Comparison of ENCODE assay signal across 8 cellular contexts in the genomic region with DNA sequence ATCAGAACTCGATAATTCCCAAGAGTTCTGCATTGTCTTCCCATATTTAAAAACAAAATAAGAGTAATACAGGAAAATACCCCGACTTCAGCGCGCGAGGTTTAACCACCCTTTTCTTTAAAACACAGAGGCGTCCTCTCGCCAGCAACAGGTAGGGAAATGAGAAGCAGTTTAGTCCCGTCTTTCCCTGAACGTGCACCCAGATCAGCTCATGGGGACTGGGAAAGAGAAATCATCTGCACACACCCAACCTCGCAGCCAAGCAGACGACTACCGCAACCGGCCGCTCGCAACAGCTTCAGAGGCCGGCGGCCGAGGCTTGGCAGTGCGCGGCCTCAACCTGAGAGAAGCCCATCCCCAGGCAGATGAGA. TPM values are rescaled to one million over a fixed set of nuclear protein-coding genes. Genes with fewer than 3 reads are reported as not detected.
DNase-seq lines count a peak whose midpoint lies in the region; ATAC-seq and TF ChIP-seq lines count a peak whose summit lies in the region.

No MANE protein-coding gene starts in this region.

- H3K9me3 ChIP-seq in BE2C (no peaks in the 10 kb centered on the region), HUES6 (ENCODE audit: control insufficient read depth, insufficient read depth, low read depth, low read length) (no peaks in the 10 kb centered on the region), right lobe of liver (no peaks in the 10 kb centered on the region), transverse colon (no peaks in the 10 kb centered on the region)

- H3K27ac ChIP-seq in HUES6 (ENCODE audit: low read depth, low read length) (peak overlapping the region; percentile 90; the same call in 1 of the 2 replicates), right lobe of liver (peak overlapping the region; percentile 96 to 100 (median 97)), transverse colon (peak overlapping the region; percentile 96 to 100 (median 98))

- H3K36me3 ChIP-seq in BE2C, result peaks cover 5% of the 10 kb centered on the region; the same call in 1 of the 2 replicates
- peaks cover 19% of the 10 kb centered on the region for H3K36me3 ChIP-seq in HUES6 (ENCODE audit: control insufficient read depth, insufficient read depth, low read length)
- peaks cover 0 to 9% (median 0%) of the 10 kb centered on the region in 4 donors for H3K36me3 ChIP-seq in right lobe of liver
- peaks cover 0 to 9% (median 0%) of the 10 kb centered on the region in 4 donors for H3K36me3 ChIP-seq in transverse colon

- H3K9ac ChIP-seq in HUES6 (ENCODE audit: low read length), result peak overlapping the region; percentile 95

- ATAC-seq in right lobe of liver (no peak), HG03432 (IDR thresholded peaks at IDR 0.05; ENCODE audit: unreplicated experiment) (no peak), HG03521 (IDR thresholded peaks at IDR 0.05; ENCODE audit: unreplicated experiment) (no peak), HG03095 (IDR thresholded peaks at IDR 0.05; ENCODE audit: unreplicated experiment) (no peak)

- TF ChIP-seq CTCF in BE2C (IDR thresholded peaks at IDR 0.05; ENCODE audit: low read depth, low read length), result no peak
- TF ChIP-seq CTCF in astrocyte of the spinal cord (IDR thresholded peaks at IDR 0.05; ENCODE audit: low read depth, low read length), result no peak
- TF ChIP-seq CTCF in right lobe of liver (IDR thresholded peaks at IDR 0.05), result no peak
- TF ChIP-seq CTCF in transverse colon (IDR thresholded peaks at IDR 0.05), result no peak

- H3K4me3 ChIP-seq in BE2C (ENCODE audit: low read depth, low read length), result peak overlapping the region; percentile 91
- peak overlapping the region; percentile 95 for H3K4me3 ChIP-seq in HUES6 (ENCODE audit: low read depth, low read length)
- H3K4me3 ChIP-seq in astrocyte of the spinal cord (ENCODE audit: low read depth, low read length), result peak overlapping the region; percentile 97
- H3K4me3 ChIP-seq in right lobe of liver, result peak overlapping the region; percentile 77 to 96 (median 93)
- H3K4me3 ChIP-seq in transverse colon, result peak overlapping the region; percentile 62 to 99 (median 82)

- H3K27me3 ChIP-seq in BE2C (no peaks in the 10 kb centered on the region), HUES6 (ENCODE audit: control insufficient read depth, insufficient read depth, low read length) (no peaks in the 10 kb centered on the region), right lobe of liver (no peaks in the 10 kb centered on the region), transverse colon (no peaks in the 10 kb centered on the region)

- H3K4me1 ChIP-seq in BE2C, result peaks cover 5% of the 10 kb centered on the region; the same call in 1 of the 2 replicates
- H3K4me1 ChIP-seq in HUES6 (ENCODE audit: control insufficient read depth, insufficient read depth, low read length), result peaks cover 10% of the 10 kb centered on the region
- peaks cover 0 to 22% (median 0%) of the 10 kb centered on the region in 4 donors for H3K4me1 ChIP-seq in right lobe of liver
- peaks cover 11 to 37% (median 26%) of the 10 kb centered on the region in 4 donors for H3K4me1 ChIP-seq in transverse colon

- no peak for TF ChIP-seq EP300 in transverse colon (IDR thresholded peaks at IDR 0.05; ENCODE audit: low read depth)

- 0% methylated on average over 10 of the region's 20 CpGs for WGBS in right lobe of liver (ENCODE audit: insufficient coverage, low coverage, low lambda C conversion rate, missing lambda C conversion rate)
- WGBS in transverse colon (ENCODE audit: low coverage in 1 of 2), 2 donors, result 0% methylated on average over 1 to 20 of the region's 20 CpGs

- intact Hi-C loops in right lobe of liver (cut with DNase I), result no loop called here
- intact Hi-C loops in transverse colon (cut with DNase I; ENCODE audit: low total_unique reads), result no loop called here

- DNase-seq in BE2C (no peak), astrocyte of the spinal cord (ENCODE audit: low read depth, low spot score) (no peak), right lobe of liver (no peak), transverse colon (no peak)

- in situ Hi-C loops in astrocyte of the spinal cord (cut with HindIII; ENCODE audit: low sequenced_read_pairs) (no loop called here), transverse colon (cut with MboI; ENCODE audit: low pct_ligation_motif_present in 1 of 4, low pct_unique_long_range_greater_than_20kb in 1 of 4, low sequenced_read_pairs in 3 of 4) (loop anchor here in 1 of 4 donors (25.0 kb wide), 1 partner anchor 187 kb away; the partner anchor contains the start of gene SIRT1)

- no peak for TF ChIP-seq POLR2A in right lobe of liver (IDR thresholded peaks at IDR 0.05)
- TF ChIP-seq POLR2A in transverse colon (IDR thresholded peaks at IDR 0.05), result no peak

RNA-seq across cellular contexts. Expression of gene HERC4, which starts 0.7 kb away (rescaled TPM):
- polyA plus RNA-seq in BE2C (2012; ENCODE audit: insufficient read depth, insufficient read length, low read depth), result 10.2 TPM
- 10 to 100 TPM; 17.6 to 32.2 (median 26.9) TPM for total RNA-seq in right lobe of liver
- 100 to 1,000 TPM in 2 of 4 donors, 10 to 100 TPM in 2; 32.0 to 154 (median 105) TPM for total RNA-seq in transverse colon

RNA-seq across cellular contexts. Expression of gene MYPN, which starts 34.9 kb away (rescaled TPM):
- not detected for polyA plus RNA-seq in BE2C (2012; ENCODE audit: insufficient read depth, insufficient read length, low read depth)
- total RNA-seq in right lobe of liver (under 1 TPM in 4 of 6 experiments, not detected in 2; 0.07 to 0.31 (median 0.10) TPM), transverse colon (1 to 10 TPM in 1 of 4 donors, under 1 TPM in 2, not detected in 1; 0.27 to 1.5 (median 0.79) TPM)
